13 cellular contexts compared by ENCODE assay signal in the genomic region with DNA sequence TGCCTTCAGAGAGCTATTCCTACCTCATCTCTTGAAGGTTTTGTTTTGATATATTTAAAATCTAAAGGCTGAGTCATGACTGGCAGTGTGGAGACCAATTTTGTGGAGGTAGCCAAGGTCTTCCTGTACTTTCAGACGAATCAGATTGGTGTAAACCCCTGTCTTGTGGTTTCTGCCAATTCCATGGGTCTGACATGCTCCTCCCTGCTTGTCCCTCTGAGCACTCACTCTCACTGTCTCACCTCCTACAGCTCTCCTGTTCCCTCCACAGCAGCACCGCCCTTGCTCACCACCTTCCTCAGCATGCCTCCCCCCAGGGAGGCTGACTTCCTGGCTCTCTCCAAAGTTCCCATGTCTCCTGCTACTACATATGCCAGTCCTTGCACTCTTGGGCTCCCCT.
A peak's percentile ranks its signal among the peaks of the same experiment; 100 is the strongest.
DNase-seq lines count a peak whose midpoint lies in the region; FAIRE-seq and TF ChIP-seq lines count a peak whose summit lies in the region.
"Had no signal": no experiment of that assay in that cellular context is flagged by ENCODE, and none has a peak within 500 bp of the region (broad histone marks: within the 10 kb centered on the region; RNA-seq: fewer than 3 reads in every experiment).

No MANE protein-coding gene starts in this region.

- H3K27me3 ChIP-seq in astrocyte (ENCODE audit: insufficient read depth, low read length) (no peaks in the 10 kb centered on the region), keratinocyte (ENCODE audit: control insufficient read depth, extremely low read depth, insufficient read depth, low read length) (no peaks in the 10 kb centered on the region)
- H3K27me3 ChIP-seq: hepatocyte, pancreas had no signal

- H3K27ac ChIP-seq in astrocyte (ENCODE audit: low read depth, low read length) = no peak overlapping the region
- H3K27ac ChIP-seq in keratinocyte (ENCODE audit: control insufficient read depth, insufficient read depth, low read length) = no peak overlapping the region
- H3K27ac ChIP-seq: hepatocyte, pancreas had no signal

- H3K9me3 ChIP-seq in astrocyte (ENCODE audit: insufficient read depth, low read depth, low read length) (no peaks in the 10 kb centered on the region), keratinocyte (ENCODE audit: control insufficient read depth, low read depth, low read length) (no peaks in the 10 kb centered on the region)
- H3K9me3 ChIP-seq: pancreas had no signal

- H3K4me2 ChIP-seq in astrocyte (ENCODE audit: low read length) (peak overlapping the region; percentile 30), keratinocyte (ENCODE audit: control insufficient read depth, extremely low read depth, insufficient read depth, low read depth, low read length) (peak overlapping the region; percentile 6)
- H3K4me2 ChIP-seq: hepatocyte had no signal

- DNase-seq in EL = peak; percentile 23
- peak; percentile 35 for DNase-seq in NCI-H226
- DNase-seq in astrocyte (ENCODE audit: low read depth) = peak; percentile 49
- no peak for DNase-seq in keratinocyte (ENCODE audit: low read depth, low spot score)
- DNase-seq in posterior vena cava (ENCODE audit: low spot score) = no peak
- DNase-seq in NCI-H2081 treated with DMSO at 0.1 percent for 48 hours (lab: John Stamatoyannopoulos, UW) = no peak
- DNase-seq in NCI-H2196 (lab: John Stamatoyannopoulos, UW; ENCODE audit: unreplicated experiment) = no peak
- DNase-seq in RKO (ENCODE audit: low spot score) = no peak
- DNase-seq: activated CD8-positive, alpha-beta T cell treated with anti-CD3 and anti-CD28 coated beads, Interleukin-2, amount 10 ng/mL, durations not matched to agents 7 days and 5 days; amygdala; pancreas; stimulated activated naive CD8-positive, alpha-beta T cell treated with anti-CD3 and anti-CD28 coated beads, Interleukin-15, Interleukin-2, amounts not matched to agents 100 U/mL and 50 U/mL, for 24 hours had no signal

- H3K4me3 Mint-ChIP-seq in astrocyte (ENCODE audit: unreplicated experiment) = no peak overlapping the region
- H3K4me3 Mint-ChIP-seq: activated CD8-positive, alpha-beta T cell treated with anti-CD3 and anti-CD28 coated beads, Interleukin-2, amount 10 ng/mL, durations not matched to agents 7 days and 5 days had no signal

- H3K9ac ChIP-seq in astrocyte (ENCODE audit: low read length) = no peak overlapping the region
- no peak overlapping the region for H3K9ac ChIP-seq in keratinocyte (ENCODE audit: control insufficient read depth, extremely low read depth, insufficient read depth, low read length)

- H3K36me3 Mint-ChIP-seq in astrocyte (ENCODE audit: low read depth, unreplicated experiment) = peaks cover 2% of the 10 kb centered on the region

- no peaks in the 10 kb centered on the region for H3K9me3 Mint-ChIP-seq in astrocyte (ENCODE audit: unreplicated experiment)

- H2AFZ ChIP-seq in astrocyte (ENCODE audit: low read depth, low read length) (peak overlapping the region; percentile 5), keratinocyte (ENCODE audit: control insufficient read depth, low read length) (peak overlapping the region; percentile 51)
- H2AFZ ChIP-seq: hepatocyte had no signal

- H3K4me3 ChIP-seq in astrocyte (ENCODE audit: insufficient read depth, low read depth, low read length) = no peak overlapping the region
- no peak overlapping the region for H3K4me3 ChIP-seq in keratinocyte (ENCODE audit: control insufficient read depth in 2 of 3, extremely low read depth in 1 of 3, insufficient read depth in 2 of 3, low read depth in 1 of 3, low read length in 3 of 3)
- H3K4me3 ChIP-seq: hepatocyte, pancreas had no signal

- dilution Hi-C loops in keratinocyte (cut with MboI; ENCODE audit: extremely low pct_ligation_motif_present, low sequenced_read_pairs) = no loop called here

- intact Hi-C loops in posterior vena cava (cut with DNase I) = no loop called here

- H3K27ac Mint-ChIP-seq in astrocyte (ENCODE audit: unreplicated experiment) = no peak overlapping the region
- H3K27ac Mint-ChIP-seq: activated CD8-positive, alpha-beta T cell treated with anti-CD3 and anti-CD28 coated beads, Interleukin-2, amount 10 ng/mL, durations not matched to agents 7 days and 5 days had no signal

- H3K36me3 ChIP-seq in astrocyte (ENCODE audit: insufficient read depth, low read length) (no peaks in the 10 kb centered on the region), keratinocyte (ENCODE audit: control insufficient read depth in 2 of 2, extremely low read depth in 1 of 2, insufficient read depth in 2 of 2, low read length in 2 of 2) (no peaks in the 10 kb centered on the region)
- H3K36me3 ChIP-seq: pancreas had no signal

- H3K79me2 ChIP-seq in astrocyte (ENCODE audit: insufficient read depth, low read length) (no peaks in the 10 kb centered on the region), keratinocyte (ENCODE audit: control insufficient read depth, insufficient read depth, low read length) (no peaks in the 10 kb centered on the region)
- H3K79me2 ChIP-seq: hepatocyte had no signal

- no peaks in the 10 kb centered on the region for H3K9me1 ChIP-seq in keratinocyte (ENCODE audit: control insufficient read depth, extremely low read depth, insufficient read depth, low read length)

- H4K20me1 ChIP-seq in astrocyte (ENCODE audit: insufficient read depth, low read length) (no peaks in the 10 kb centered on the region), keratinocyte (ENCODE audit: control insufficient read depth, extremely low read depth, insufficient read depth, low read length) (no peaks in the 10 kb centered on the region)

- no peak for FAIRE-seq in astrocyte (lab: Jason Lieb, UNC)
- no peak for FAIRE-seq in keratinocyte (lab: Jason Lieb, UNC)
- FAIRE-seq: pancreas had no signal

- peaks cover 1% of the 10 kb centered on the region for H3K27me3 Mint-ChIP-seq in astrocyte (ENCODE audit: low read depth, unreplicated experiment)

- TF ChIP-seq CTCF in astrocyte (IDR thresholded peaks at IDR 0.05; ENCODE audit: insufficient read depth, low read depth, low read length) (no peak), keratinocyte (optimal IDR thresholded peaks at IDR 0.05 in 1 of 3, IDR thresholded peaks at IDR 0.05 in 1 of 3, conservative IDR thresholded peaks at IDR 0.05 in 1 of 3; ENCODE audit: extremely low read depth in 1 of 3, insufficient read depth in 2 of 3, low read length in 3 of 3) (no peak)

- peaks cover 17% of the 10 kb centered on the region for H3K4me1 Mint-ChIP-seq in astrocyte (ENCODE audit: low read depth, unreplicated experiment)

- H3K4me1 ChIP-seq in astrocyte (ENCODE audit: insufficient read depth, low read length) (peaks cover 15% of the 10 kb centered on the region), keratinocyte (ENCODE audit: control insufficient read depth, extremely low read depth, insufficient read depth, low read length) (peaks cover 4% of the 10 kb centered on the region)
- H3K4me1 ChIP-seq: pancreas had no signal

Comparison
In these comparisons a context has a peak if more than half of its experiments do, and no peak if none do; other contexts are left out.
1. DNase-seq: peak in EL (single experiment), NCI-H226 (single experiment) and astrocyte (single experiment); none in keratinocyte (single experiment), posterior vena cava (single experiment), NCI-H2081 treated with DMSO at 0.1 percent for 48 hours (single experiment), NCI-H2196 (single experiment) and RKO (single experiment).